Comparison of ENCODE assay signal across 7 cellular contexts in genomic region chr2:113203901-113204519, GRCh38. TPM values are rescaled to one million over a fixed set of nuclear protein-coding genes. Genes with fewer than 3 reads are reported as not detected.
DNase-seq lines count a peak whose midpoint lies in the region; ATAC-seq, FAIRE-seq and TF ChIP-seq lines count a peak whose summit lies in the region.

No MANE protein-coding gene starts in this region.

- H3K27ac ChIP-seq in gastrocnemius medialis, result no peak overlapping the region

- peak; percentile 65 to 82 (median 72) for TF ChIP-seq CTCF in gastrocnemius medialis (IDR thresholded peaks at IDR 0.05 in 4 of 5, conservative IDR thresholded peaks at IDR 0.05 in 1 of 5)

- in situ Hi-C loops in gastrocnemius medialis (cut with MboI; ENCODE audit: low sequenced_read_pairs in 4 of 4), result no loop called here

- H3K4me3 Mint-ChIP-seq in activated naive CD8-positive, alpha-beta T cell treated with anti-CD3 and anti-CD28 coated beads, Interleukin-2, amount 50 U/mL, for 24 hours, result no peak overlapping the region

- no peak overlapping the region for H3K4me3 ChIP-seq in gastrocnemius medialis

- peaks cover 26% of the 10 kb centered on the region for H3K36me3 Mint-ChIP-seq in activated naive CD8-positive, alpha-beta T cell treated with anti-CD3 and anti-CD28 coated beads, Interleukin-2, amount 50 U/mL, for 24 hours (ENCODE audit: low read depth)

- no peaks in the 10 kb centered on the region for H3K27me3 Mint-ChIP-seq in activated naive CD8-positive, alpha-beta T cell treated with anti-CD3 and anti-CD28 coated beads, Interleukin-2, amount 50 U/mL, for 24 hours

- no peaks in the 10 kb centered on the region for H3K36me3 ChIP-seq in gastrocnemius medialis

- intact Hi-C loops in left ventricle myocardium superior (cut with micrococcal nuclease) (loop anchor here (5.0 kb wide), 1 partner anchor 168 kb away; no protein-coding TSS in a partner anchor), gastrocnemius medialis (cut with DNase I; ENCODE audit: low total_unique reads) (loop anchor here (2.0 to 10.0 kb wide), 3 partner anchors 43 to 167 kb away; no protein-coding TSS in a partner anchor)

- H3K4me1 Mint-ChIP-seq in activated naive CD8-positive, alpha-beta T cell treated with anti-CD3 and anti-CD28 coated beads, Interleukin-2, amount 50 U/mL, for 24 hours, result peaks cover 13% of the 10 kb centered on the region

- peak; percentile 54; the same call in 1 of the 2 replicates for TF ChIP-seq POLR2A in GM12891 (IDR thresholded peaks at IDR 0.05; ENCODE audit: low read depth, low read length)
- no peak for TF ChIP-seq POLR2A in gastrocnemius medialis (IDR thresholded peaks at IDR 0.05)

- H3K27ac Mint-ChIP-seq in activated naive CD8-positive, alpha-beta T cell treated with anti-CD3 and anti-CD28 coated beads, Interleukin-2, amount 50 U/mL, for 24 hours, result peak overlapping the region; percentile 12

- H3K4me1 ChIP-seq in gastrocnemius medialis, result peaks cover 0 to 3% of the 10 kb centered on the region in 2 donors

- ATAC-seq in HG02610 (IDR thresholded peaks at IDR 0.05; ENCODE audit: unreplicated experiment) (peak; percentile 73), left ventricle myocardium superior (peak; percentile 72), gastrocnemius medialis (peak; percentile 82 to 85)
- ATAC-seq in activated naive CD8-positive, alpha-beta T cell treated with anti-CD3 and anti-CD28 coated beads, Interleukin-2, amount 50 U/mL, for 24 hours, result peak; percentile 75

- peak; percentile 92 for FAIRE-seq in GM12891 (lab: Jason Lieb, UNC)

- no peaks in the 10 kb centered on the region for H3K9me3 ChIP-seq in gastrocnemius medialis

- no peaks in the 10 kb centered on the region for H3K9me3 Mint-ChIP-seq in activated naive CD8-positive, alpha-beta T cell treated with anti-CD3 and anti-CD28 coated beads, Interleukin-2, amount 50 U/mL, for 24 hours

- DNase-seq in GM12891 (ENCODE audit: insufficient read length, low spot score) (peak; percentile 77), NCI-H1092 treated with DMSO at 0.1 percent for 48 hours (lab: John Stamatoyannopoulos, UW) (peak; percentile 55), T follicular helper cell (ENCODE audit: low read depth) (peak; percentile 61), left ventricle myocardium superior (peak; percentile 68), gastrocnemius medialis (peak; percentile 43 to 62)
- DNase-seq in activated naive CD8-positive, alpha-beta T cell treated with anti-CD3 and anti-CD28 coated beads, Interleukin-2, amount 50 U/mL, for 24 hours, result peak; percentile 75

- no peaks in the 10 kb centered on the region for H3K27me3 ChIP-seq in gastrocnemius medialis

TF ChIP-seq in GM12891, 5 proteins besides CTCF, POLR2A, EP300 and RAD21:
- TF ChIP-seq SPI1 (IDR thresholded peaks at IDR 0.05; ENCODE audit: low read depth, low read length), result no peak
- TF ChIP-seq TAF1 (IDR thresholded peaks at IDR 0.05; ENCODE audit: low read depth, low read length), result no peak
- 0 out of 2 replicates have a peak, but pooled peaks have one; percentile 16 for TF ChIP-seq POU2F2 (IDR thresholded peaks at IDR 0.05; ENCODE audit: low read depth, low read length)
- no peak for TF ChIP-seq PAX5 (IDR thresholded peaks at IDR 0.05; ENCODE audit: insufficient read depth, low read length, severe bottlenecking)
- peak; percentile 74 for TF ChIP-seq POLR2AphosphoS5 (IDR thresholded peaks at IDR 0.05; ENCODE audit: low read depth, low read length)
TF ChIP-seq in GM12891: peak in this region for 2.

RNA-seq across cellular contexts. Expression of gene PSD4, which starts 30.2 kb away (rescaled TPM):
- polyA plus RNA-seq in GM12891 (2012; ENCODE audit: low read depth, missing spikeins), result 57.5 TPM
- total RNA-seq in left ventricle myocardium superior, result 2.9 TPM
- total RNA-seq in gastrocnemius medialis, result 1 to 10 TPM in 3 of 4 donors, under 1 TPM in 1; 0.32 to 1.3 (median 1.2) TPM
